In the genomic region with DNA sequence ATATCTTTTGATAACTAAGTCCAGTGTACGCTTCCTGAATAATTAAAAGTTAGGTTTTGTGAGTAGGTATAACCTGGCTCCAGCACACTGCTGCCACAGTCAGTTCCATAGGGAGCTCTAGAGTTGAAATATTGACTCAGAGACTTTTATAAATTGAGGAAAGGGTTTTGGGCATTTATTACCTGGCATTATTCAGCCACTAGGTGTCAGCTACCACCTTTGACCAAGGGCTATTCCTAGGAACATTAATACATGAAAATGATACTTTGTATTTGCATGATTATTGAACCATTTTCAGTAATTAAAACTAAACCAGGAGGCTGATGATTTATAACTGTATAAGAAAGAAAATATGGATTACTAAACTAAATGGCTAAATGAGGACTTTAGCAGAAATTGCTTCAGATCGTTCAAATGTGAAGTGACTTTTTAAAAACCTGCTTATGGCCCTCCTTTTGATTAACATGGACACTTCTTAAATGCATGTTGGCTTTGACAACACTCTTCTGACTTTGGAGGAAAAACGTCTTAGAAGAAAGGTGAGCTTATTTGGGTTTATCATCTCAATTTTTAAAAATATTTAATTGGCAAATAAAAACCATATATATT, we compare ENCODE assay signal across 8 cellular contexts.
DNase-seq lines count a peak whose midpoint lies in the region; TF ChIP-seq lines count a peak whose summit lies in the region.

No MANE protein-coding gene starts in this region.

- H3K9me3 ChIP-seq in adrenal gland (replicated peaks in 1 of 3), result no peaks in the 10 kb centered on the region

- H3K27ac ChIP-seq in adrenal gland, result no peak overlapping the region

- H3K36me3 Mint-ChIP-seq in brain, result no peaks in the 10 kb centered on the region

- no peak overlapping the region for H3K4me3 ChIP-seq in adrenal gland

- no peaks in the 10 kb centered on the region for H3K4me1 ChIP-seq in adrenal gland (replicated peaks in 1 of 2)

- H3K36me3 ChIP-seq in adrenal gland (replicated peaks in 1 of 2), result no peaks in the 10 kb centered on the region

- H3K27ac Mint-ChIP-seq in brain, result no peak overlapping the region

- intact Hi-C loops in adrenal gland (cut with DNase I), result no loop called here

- H3K27me3 Mint-ChIP-seq in brain, result no peaks in the 10 kb centered on the region

- 60 to 66% (median 61%) methylated on average over 3 of the region's 3 CpGs for WGBS in adrenal gland, 4 donors

- no peak for TF ChIP-seq POLR2A in adrenal gland (IDR thresholded peaks at IDR 0.05)

- no peaks in the 10 kb centered on the region for H3K27me3 ChIP-seq in adrenal gland

- H3K4me3 Mint-ChIP-seq in brain, result no peak overlapping the region

- H3K9me3 Mint-ChIP-seq in brain, result peaks cover 0 to 3% (median 0%) of the 10 kb centered on the region in 5 experiments

- DNase-seq in NCI-H2171 treated with DMSO at 0.1 percent for 48 hours (lab: John Stamatoyannopoulos, UW) (peak; percentile 26), NCI-H2171 (lab: John Stamatoyannopoulos, UW) (no peak), LHCN-M2 (ENCODE audit: low read depth) (peak; percentile 0), renal cortical epithelial cell (ENCODE audit: low read depth) (peak; percentile 18), NCI-H187 (lab: John Stamatoyannopoulos, UW) (no peak), NCI-H226 (no peak), adrenal gland (no peak)

- TF ChIP-seq CTCF in brain (conservative IDR thresholded peaks at IDR 0.05) (peak; percentile 45 to 48), adrenal gland (IDR thresholded peaks at IDR 0.05) (peak in 2 of 6 experiments; percentile 15 to 53)

- peaks cover 6% of the 10 kb centered on the region for H3K4me1 Mint-ChIP-seq in brain

Comparison
In these comparisons a context has a peak if more than half of its experiments do, and no peak if none do; other contexts are left out.
1. DNase-seq: peak in NCI-H2171 treated with DMSO at 0.1 percent for 48 hours (single experiment), LHCN-M2 (single experiment) and renal cortical epithelial cell (single experiment); none in NCI-H2171 (single experiment), NCI-H187 (0 of 2), NCI-H226 (single experiment) and adrenal gland (0 of 7).